8 cellular contexts compared by ENCODE assay signal in the genomic region with DNA sequence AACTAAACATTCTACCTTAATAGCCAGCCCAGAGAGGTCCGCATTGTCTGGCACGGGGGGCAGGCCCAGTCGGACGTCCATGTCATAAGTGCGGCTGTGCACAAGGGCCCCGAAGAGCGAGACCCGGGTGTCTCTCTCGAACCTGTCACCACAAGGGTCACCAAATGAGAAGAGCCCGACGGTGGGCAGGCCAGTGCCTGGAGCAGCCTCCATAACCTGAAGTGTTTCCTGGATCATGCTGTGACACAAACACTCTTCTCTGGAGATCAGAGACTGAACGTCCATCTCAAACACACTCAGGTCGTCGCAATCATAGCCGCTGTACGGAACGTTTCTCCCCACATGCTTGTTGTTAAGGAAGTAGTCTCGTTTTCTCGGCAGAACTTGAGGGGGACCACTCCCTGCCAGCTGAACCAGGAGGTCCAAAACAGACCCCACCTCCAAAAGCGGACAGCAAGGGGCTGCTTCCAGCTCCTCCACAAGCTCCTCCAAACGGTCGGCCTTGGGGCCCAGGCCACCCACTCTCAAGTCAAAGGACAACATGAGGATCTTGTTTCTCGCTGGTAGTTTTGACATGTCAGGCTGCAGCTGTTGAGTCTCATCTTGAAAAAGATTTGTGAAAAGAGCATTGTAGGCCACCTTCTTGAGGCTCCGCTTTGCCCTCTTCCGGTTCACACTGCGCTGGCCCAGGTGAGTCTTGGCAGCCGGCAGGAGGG.
DNase-seq lines count a peak whose midpoint lies in the region; TF ChIP-seq lines count a peak whose summit lies in the region.

No MANE protein-coding gene starts in this region.

- H2AFZ ChIP-seq in KMS-11 (ENCODE audit: low read depth), result 0 out of 2 replicates have a peak overlapping the region, but pooled peaks have one; percentile 59

- peak overlapping the region; percentile 66 for H3K4me2 ChIP-seq in KMS-11

- H3K27ac ChIP-seq in KMS-11, result peak overlapping the region; percentile 68

- H3K9me3 ChIP-seq in mucosa of stomach (ENCODE audit: control insufficient read depth, low read length), result no peaks in the 10 kb centered on the region

- H3K36me3 ChIP-seq in KMS-11 (ENCODE audit: insufficient read depth) (no peaks in the 10 kb centered on the region), mucosa of stomach (ENCODE audit: control insufficient read depth, insufficient read depth, low read length) (peaks cover 9% of the 10 kb centered on the region)

- H4K20me1 ChIP-seq in KMS-11 (ENCODE audit: insufficient read depth), result no peaks in the 10 kb centered on the region

- H3K27me3 ChIP-seq in KMS-11 (ENCODE audit: insufficient read depth, low read depth) (no peaks in the 10 kb centered on the region), mucosa of stomach (ENCODE audit: control insufficient read depth, insufficient read depth, low read length) (no peaks in the 10 kb centered on the region)

- H3K79me2 ChIP-seq in KMS-11 (ENCODE audit: insufficient read depth, low read depth), result peaks cover 25% of the 10 kb centered on the region; the same call in 1 of the 2 replicates

- H3K9ac ChIP-seq in KMS-11 (peak overlapping the region; percentile 74; the same call in 1 of the 2 replicates), mucosa of stomach (ENCODE audit: low read length) (peak overlapping the region; percentile 73)

- DNase-seq in COLO668 (lab: John Stamatoyannopoulos, UW; ENCODE audit: unreplicated experiment) (peak; percentile 34), cardiac fibroblast (ENCODE audit: low read depth in 2 of 2) (no peak), HuH-7 (ENCODE audit: low spot score) (no peak), HPDE6-E6E7 (ENCODE audit: extremely low spot score) (no peak), medulla oblongata (ENCODE audit: extremely low spot score) (no peak), GDM1 (lab: John Stamatoyannopoulos, UW) (no peak)

- H3K4me3 ChIP-seq in KMS-11 (IDR thresholded peaks at IDR 0.05; ENCODE audit: insufficient read depth, low read depth, low read length), result no peak overlapping the region
- peak overlapping the region; percentile 99 for H3K4me3 ChIP-seq in cardiac fibroblast (replicated peaks in 1 of 2; ENCODE audit: low read depth in 2 of 2, low read length in 2 of 2)
- peak overlapping the region; percentile 43 for H3K4me3 ChIP-seq in mucosa of stomach (ENCODE audit: low read length)

- TF ChIP-seq CTCF in KMS-11 (conservative IDR thresholded peaks at IDR 0.05; ENCODE audit: low read depth, low read length) (no peak), cardiac fibroblast (IDR thresholded peaks at IDR 0.05; ENCODE audit: low read depth, low read length) (no peak)

- peaks cover 8% of the 10 kb centered on the region for H3K4me1 ChIP-seq in KMS-11 (ENCODE audit: low read depth, poor library complexity, severe bottlenecking)
- peaks cover 42% of the 10 kb centered on the region for H3K4me1 ChIP-seq in mucosa of stomach (ENCODE audit: control insufficient read depth, insufficient read depth, low read length)
